Comparison of ENCODE assay signal across 25 cellular contexts in the genomic region with DNA sequence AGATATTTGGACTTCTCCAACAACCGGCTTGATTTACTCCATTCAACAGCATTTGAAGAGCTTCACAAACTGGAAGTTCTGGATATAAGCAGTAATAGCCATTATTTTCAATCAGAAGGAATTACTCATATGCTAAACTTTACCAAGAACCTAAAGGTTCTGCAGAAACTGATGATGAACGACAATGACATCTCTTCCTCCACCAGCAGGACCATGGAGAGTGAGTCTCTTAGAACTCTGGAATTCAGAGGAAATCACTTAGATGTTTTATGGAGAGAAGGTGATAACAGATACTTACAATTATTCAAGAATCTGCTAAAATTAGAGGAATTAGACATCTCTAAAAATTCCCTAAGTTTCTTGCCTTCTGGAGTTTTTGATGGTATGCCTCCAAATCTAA. TPM values are rescaled to one million over a fixed set of nuclear protein-coding genes. Genes with fewer than 3 reads are reported as not detected.
A peak's percentile ranks its signal among the peaks of the same experiment; 100 is the strongest.
DNase-seq lines count a peak whose midpoint lies in the region; ATAC-seq, FAIRE-seq and TF ChIP-seq lines count a peak whose summit lies in the region.
"Had no signal": no experiment of that assay in that cellular context is flagged by ENCODE, and none has a peak within 500 bp of the region (broad histone marks: within the 10 kb centered on the region; RNA-seq: fewer than 3 reads in every experiment).

No MANE protein-coding gene starts in this region.

- H3K36me3 ChIP-seq in SK-N-SH (replicated peaks in 1 of 2; ENCODE audit: control insufficient read depth in 1 of 2, insufficient read depth in 2 of 2, low read length in 1 of 2) (no peaks in the 10 kb centered on the region), MM.1S (replicated peaks; ENCODE audit: insufficient read depth, low read length) (no peaks in the 10 kb centered on the region), GM12878 (ENCODE audit: control insufficient read depth in 2 of 2, insufficient read depth in 2 of 2, low read length in 1 of 2) (peaks cover 4 to 17% of the 10 kb centered on the region in 2 experiments)
- H3K36me3 ChIP-seq: BE2C, HAP-1 had no signal

- no peaks in the 10 kb centered on the region for H3F3A ChIP-seq in SK-N-SH (replicated peaks; ENCODE audit: insufficient read depth)
- H3F3A ChIP-seq in MM.1S (ENCODE audit: insufficient read depth, low read length) = peaks cover 42% of the 10 kb centered on the region

- intact Hi-C loops in GM12878 (cut with micrococcal nuclease; ENCODE audit: unreplicated experiment) = no loop called here

- H3K9me3 ChIP-seq in SK-N-SH (no peaks in the 10 kb centered on the region), MM.1S (replicated peaks; ENCODE audit: insufficient read depth, low read length) (no peaks in the 10 kb centered on the region), GM12878 (replicated peaks; ENCODE audit: control insufficient read depth, insufficient read depth, low read length) (peaks cover 11% of the 10 kb centered on the region)
- H3K9me3 ChIP-seq: BE2C, HAP-1 had no signal

- no peak for TF ChIP-seq POLR2A in GM12878 (IDR thresholded peaks at IDR 0.05; ENCODE audit: low read depth, low read length)

- H3K9ac ChIP-seq in SK-N-SH (no peak overlapping the region), MM.1S (ENCODE audit: low read length) (peak overlapping the region; percentile 15; the same call in 1 of the 2 replicates), GM12878 (ENCODE audit: control insufficient read depth, insufficient read depth, low read length) (no peak overlapping the region)
- H3K9ac ChIP-seq: BLaER1 treated with 17β-estradiol and CSF1 and Interleukin-3, amounts not matched to agents 10 nM and 100 nM had no signal

- in situ Hi-C loops in GM12878 (cut with MboI) (loop anchor here (25.0 kb wide), 1 partner anchor 2000 kb away; no protein-coding TSS in a partner anchor), GM13976 (cut with MboI; ENCODE audit: low sequenced_read_pairs, unreplicated experiment) (no loop called here)

- ATAC-seq in SK-N-SH treated with all-trans-retinoic acid at 6 μM for 48 hours (no peak), GM12878 (no peak), GM21390 (IDR thresholded peaks at IDR 0.05; ENCODE audit: unreplicated experiment) (no peak), HG03108 (IDR thresholded peaks at IDR 0.05; ENCODE audit: unreplicated experiment) (no peak)

- H3K27me3 ChIP-seq in SK-N-SH (ENCODE audit: insufficient read depth) = peaks cover 16% of the 10 kb centered on the region; the same call in 1 of the 2 replicates
- no peaks in the 10 kb centered on the region for H3K27me3 ChIP-seq in MM.1S (replicated peaks; ENCODE audit: insufficient read depth, low read length)
- no peaks in the 10 kb centered on the region for H3K27me3 ChIP-seq in GM12878 (replicated peaks in 1 of 2; ENCODE audit: control insufficient read depth in 2 of 2, insufficient read depth in 2 of 2, low read length in 1 of 2)
- H3K27me3 ChIP-seq: BE2C had no signal

- CTCF ChIA-PET in SK-N-SH (lab: Yijun Ruan, JAX) (no interaction called here), GM12878 (lab: Yijun Ruan, JAX) (interaction anchor here (0.5 to 16.0 kb wide), 4 partner anchors 13 to 202 kb away, joined by 3 to 431 read pairs (median 3); no protein-coding TSS in a partner anchor)

- H3K9me2 ChIP-seq in SK-N-SH (no peaks in the 10 kb centered on the region; the same call in 1 of the 2 replicates), MM.1S (replicated peaks; ENCODE audit: insufficient read depth, low read length) (no peaks in the 10 kb centered on the region)

- H2AFZ ChIP-seq in SK-N-SH (ENCODE audit: low read depth) (no peak overlapping the region), MM.1S (ENCODE audit: low read length) (no peak overlapping the region), GM12878 (ENCODE audit: control insufficient read depth, low read depth, low read length) (no peak overlapping the region)

- no peak for FAIRE-seq in GM12878 (lab: Jason Lieb, UNC)
- FAIRE-seq: A204.1, D721Med, H54 had no signal

- WGBS in SK-N-SH (ENCODE audit: low lambda C conversion rate) = 30% methylated on average over 2 of the region's 2 CpGs
- WGBS in GM12878 (ENCODE audit: insufficient coverage, insufficient replicate concordance, low lambda C conversion rate, missing lambda C conversion rate) = 44% methylated on average over 2 of the region's 2 CpGs

- no peaks in the 10 kb centered on the region for H4K20me1 ChIP-seq in SK-N-SH (ENCODE audit: insufficient read depth)
- no peaks in the 10 kb centered on the region for H4K20me1 ChIP-seq in MM.1S (ENCODE audit: insufficient read depth, low read length)
- H4K20me1 ChIP-seq in GM12878 (ENCODE audit: control insufficient read depth, insufficient read depth) = no peaks in the 10 kb centered on the region

- no peak overlapping the region for H3K4me3 ChIP-seq in SK-N-SH (ENCODE audit: low read depth in 2 of 2, low read length in 1 of 2)
- no peak overlapping the region for H3K4me3 ChIP-seq in MM.1S (ENCODE audit: low read length)
- no peak overlapping the region for H3K4me3 ChIP-seq in GM12878
- H3K4me3 ChIP-seq: BLaER1 treated with 17β-estradiol and CSF1 and Interleukin-3, amounts not matched to agents 10 nM and 100 nM; HAP-1 had no signal

- BruUV-seq in GM12878 (replicated peaks; lab: Mats Ljungman, UMichigan) = no TSS peak

- no peak for DNase-seq in SK-N-SH
- no peak for DNase-seq in MM.1S
- DNase-seq in GM12878 (ENCODE audit: low read depth, low spot score) = no peak
- DNase-seq in iPS-NIHi7 (ENCODE audit: extremely low spot score) = no peak
- no peak for DNase-seq in GM13976 (ENCODE audit: low spot score)
- DNase-seq: ACHN; AML-193; BE2C; CD4-positive, alpha-beta T cell; CD8-positive, alpha-beta memory T cell; DMS 273 treated with DMSO at 0.1 percent for 48 hours; DMS79; EL; GDM1; GOT3; HFFc6 had no signal

- H3K27ac ChIP-seq in SK-N-SH (ENCODE audit: low read depth in 2 of 2, low read length in 1 of 2) (no peak overlapping the region), MM.1S (ENCODE audit: low read length) (peak overlapping the region; percentile 100; the same call in 1 of the 2 replicates), GM12878 (ENCODE audit: control insufficient read depth, insufficient read depth) (peak overlapping the region; percentile 33; the same call in 1 of the 2 replicates)
- H3K27ac ChIP-seq: 22Rv1; BLaER1 treated with 17β-estradiol and CSF1 and Interleukin-3, amounts not matched to agents 10 nM and 100 nM had no signal

- POLR2A ChIA-PET in SK-N-SH (lab: Yijun Ruan, JAX) (no interaction called here), GM12878 (lab: Charles Lee) (no interaction called here)

- SMC1A ChIA-PET in GM12878 (lab: Charles Lee; ENCODE audit: uncharacterized antibody, unreplicated experiment) = interaction anchor here (2.7 to 15.5 kb wide), 5 partner anchors 8 to 73 kb away, joined by 7 to 349 read pairs (median 45); a partner anchor contains a TSS

- H3K4me1 ChIP-seq in SK-N-SH (ENCODE audit: control insufficient read depth in 1 of 2, insufficient read depth in 2 of 2, low read depth in 1 of 2, low read length in 1 of 2) (no peaks in the 10 kb centered on the region), MM.1S (ENCODE audit: low read length) (peaks cover 56% of the 10 kb centered on the region), GM12878 (ENCODE audit: control insufficient read depth, insufficient read depth, low read length) (peaks cover 44% of the 10 kb centered on the region)
- H3K4me1 ChIP-seq: BE2C, HAP-1 had no signal

- H3K4me2 ChIP-seq in SK-N-SH (no peak overlapping the region), MM.1S (ENCODE audit: low read depth, low read length) (no peak overlapping the region), GM12878 (ENCODE audit: control insufficient read depth, insufficient read depth) (no peak overlapping the region)
- H3K4me2 ChIP-seq: BLaER1 treated with 17β-estradiol and CSF1 and Interleukin-3, amounts not matched to agents 10 nM and 100 nM had no signal

- TF ChIP-seq CTCF in SK-N-SH (IDR thresholded peaks at IDR 0.05) (no peak), MM.1S (IDR thresholded peaks at IDR 0.05; ENCODE audit: low read length) (no peak), GM12878 (IDR thresholded peaks at IDR 0.05 in 2 of 3, conservative IDR thresholded peaks at IDR 0.05 in 1 of 3; ENCODE audit: control insufficient read depth in 2 of 3, extremely low read depth in 1 of 3, insufficient read depth in 1 of 3, low read depth in 3 of 3, low read length in 3 of 3) (no peak), GM13976 (IDR thresholded peaks at IDR 0.05; ENCODE audit: borderline replicate concordance, control extremely low read depth, extremely low read depth, insufficient read depth, missing control alignments) (no peak)

- TF ChIP-seq RAD21 in SK-N-SH (IDR thresholded peaks at IDR 0.05; ENCODE audit: low read length) (no peak), GM12878 (IDR thresholded peaks at IDR 0.05; ENCODE audit: insufficient read depth, low read depth, low read length) (no peak)

- TF ChIP-seq EP300 in SK-N-SH (IDR thresholded peaks at IDR 0.05; ENCODE audit: borderline replicate concordance in 1 of 2, low read depth in 1 of 2, low read length in 1 of 2) (no peak), GM12878 (IDR thresholded peaks at IDR 0.05; ENCODE audit: borderline replicate concordance in 1 of 2, control insufficient read depth in 1 of 2, low read depth in 2 of 2, low read length in 2 of 2) (no peak)

- no peaks in the 10 kb centered on the region for H3K79me2 ChIP-seq in SK-N-SH (ENCODE audit: insufficient read depth)
- H3K79me2 ChIP-seq in MM.1S (ENCODE audit: low read length) = no peaks in the 10 kb centered on the region
- H3K79me2 ChIP-seq in GM12878 (ENCODE audit: control insufficient read depth, insufficient read depth, low read length) = no peaks in the 10 kb centered on the region; the same call in none of the 2 replicates

- RAD21 ChIA-PET in GM12878 (lab: Charles Lee; ENCODE audit: unreplicated experiment) = interaction anchor here (2.1 kb wide), 1 partner anchor 72 kb away, joined by 7 read pairs; no protein-coding TSS in a partner anchor

RNA-seq across cellular contexts. Expression of a gene that starts 19.3 kb away (rescaled TPM):
- polyA plus RNA-seq in SK-N-SH (2012; rRNA removed) (not detected in 2 replicates), GM12878 (2011; rRNA removed) (0.04 TPM in 1 of 2 replicates, not detected in the other), GM12878 (2014; fragmentation: Illumina TruSeq; extraction: Trizol) (not detected in 2 replicates), GM12878 (2014; fragmentation: Nextera tagmentation; extraction: Ambion mirVana) (not detected), GM12878 (2014; rRNA removed) (0.03 TPM in 1 of 2 replicates, not detected in the other), GM12878 (2016; fragmentation: Nextera tagmentation; extraction: Ambion mirVana) (not detected)
- not detected in 2 replicates for polyA plus RNA-seq in SK-N-SH (2012; cell fraction: cytosol; rRNA removed)
- not detected in 2 replicates for polyA plus RNA-seq in SK-N-SH (2012; cell fraction: nucleus; rRNA removed)
- total RNA-seq in GM12878 (2013; cell fraction: nucleolus; rRNA removed) = 0.15 TPM in 1 of 2 replicates, not detected in the other
- total RNA-seq in GM12878 (2014; rRNA removed) (not detected in 2 replicates), GM12878 (2014; rRNA removed; fragmentation: Illumina TruSeq; extraction: Trizol) (not detected in 2 replicates), GM12878 (2021) (not detected in 2 replicates)
- not detected for polyA plus RNA-seq in GM12878 (2011; ENCODE audit: low read depth)
- polyA plus RNA-seq in GM12878 (2011; cell fraction: cytosol; rRNA removed) = not detected in 2 replicates
- 0.03 TPM in 2 replicates for polyA plus RNA-seq in GM12878 (2011; cell fraction: nucleus; rRNA removed)
- polyA plus RNA-seq in GM12878 (2012) = not detected in 2 replicates
- not detected in 2 replicates for polyA minus RNA-seq in GM12878 (2011; rRNA and poly(A)+ RNA removed)
- not detected in 2 replicates for polyA minus RNA-seq in GM12878 (2011; cell fraction: cytosol; rRNA and poly(A)+ RNA removed)
- not detected in 2 replicates for polyA minus RNA-seq in GM12878 (2011; cell fraction: nucleus; rRNA and poly(A)+ RNA removed)
- total RNA-seq: HFFc6 had no signal
- polyA plus RNA-seq: CD8-positive, alpha-beta memory T cell had no signal

RNA-seq across cellular contexts. Expression of a gene that starts 20.3 kb away (rescaled TPM):
- polyA plus RNA-seq in SK-N-SH (2012; rRNA removed) (not detected in 2 replicates), GM12878 (2011; rRNA removed) (44.4 and 58.0 TPM in 2 replicates), GM12878 (2014; fragmentation: Illumina TruSeq; extraction: Trizol) (39.1 and 57.1 TPM in 2 replicates), GM12878 (2014; fragmentation: Nextera tagmentation; extraction: Ambion mirVana) (10 to 100 TPM; 12.0 to 13.1 TPM), GM12878 (2014; rRNA removed) (18.0 and 21.9 TPM in 2 replicates), GM12878 (2016; fragmentation: Nextera tagmentation; extraction: Ambion mirVana) (10 to 100 TPM; 19.5 to 23.3 TPM)
- polyA plus RNA-seq in SK-N-SH (2012; cell fraction: cytosol; rRNA removed) = not detected in 2 replicates
- not detected in 2 replicates for polyA plus RNA-seq in SK-N-SH (2012; cell fraction: nucleus; rRNA removed)
- total RNA-seq in GM12878 (2013; cell fraction: nucleolus; rRNA removed) = 43.4 and 46.5 TPM in 2 replicates
- total RNA-seq in GM12878 (2014; rRNA removed) (19.5 and 24.9 TPM in 2 replicates), GM12878 (2014; rRNA removed; fragmentation: Illumina TruSeq; extraction: Trizol) (33.5 and 36.5 TPM in 2 replicates), GM12878 (2021) (24.9 and 25.2 TPM in 2 replicates)
- polyA plus RNA-seq in GM12878 (2011; ENCODE audit: low read depth) = 20.5 TPM
- 21.3 and 23.9 TPM in 2 replicates for polyA plus RNA-seq in GM12878 (2011; cell fraction: cytosol; rRNA removed)
- 10.5 and 11.8 TPM in 2 replicates for polyA plus RNA-seq in GM12878 (2011; cell fraction: nucleus; rRNA removed)
- 24.0 and 24.3 TPM in 2 replicates for polyA plus RNA-seq in GM12878 (2012)
- 51.2 and 62.5 TPM in 2 replicates for polyA minus RNA-seq in GM12878 (2011; rRNA and poly(A)+ RNA removed)
- 17.2 and 26.0 TPM in 2 replicates for polyA minus RNA-seq in GM12878 (2011; cell fraction: cytosol; rRNA and poly(A)+ RNA removed)
- 18.1 and 28.4 TPM in 2 replicates for polyA minus RNA-seq in GM12878 (2011; cell fraction: nucleus; rRNA and poly(A)+ RNA removed)
- total RNA-seq: CD8-positive, alpha-beta memory T cell; HFFc6 had no signal
- polyA plus RNA-seq: CD8-positive, alpha-beta memory T cell had no signal

Comparison
In these comparisons a context has a peak if more than half of its experiments do, and no peak if none do; other contexts are left out.
1. H3K27ac ChIP-seq: peak in MM.1S (single experiment) and GM12878 (single experiment); none in SK-N-SH (0 of 2).
2. RNA of a gene that starts 20.3 kb away (polyA plus RNA-seq): 10.5 to 58.0 TPM in GM12878; not detected in SK-N-SH; every median in the first group is over 10 times any median in the second.